ENCODE assay signal across 1 cellular context in genomic region chr10:22902147-22902546, GRCh38. TPM values are rescaled to one million over a fixed set of nuclear protein-coding genes. Genes with fewer than 3 reads are reported as not detected.
"Had no signal": no experiment of that assay in that cellular context is flagged by ENCODE, and none has a peak within 500 bp of the region (broad histone marks: within the 10 kb centered on the region; RNA-seq: fewer than 3 reads in every experiment).

No MANE protein-coding gene starts in this region.

RNA-seq across cellular contexts. Expression of gene ARMC3, which starts 25.7 kb away (rescaled TPM):
- total RNA-seq: G401 had no signal
